ENCODE assay signal across 3 cellular contexts in the genomic region with DNA sequence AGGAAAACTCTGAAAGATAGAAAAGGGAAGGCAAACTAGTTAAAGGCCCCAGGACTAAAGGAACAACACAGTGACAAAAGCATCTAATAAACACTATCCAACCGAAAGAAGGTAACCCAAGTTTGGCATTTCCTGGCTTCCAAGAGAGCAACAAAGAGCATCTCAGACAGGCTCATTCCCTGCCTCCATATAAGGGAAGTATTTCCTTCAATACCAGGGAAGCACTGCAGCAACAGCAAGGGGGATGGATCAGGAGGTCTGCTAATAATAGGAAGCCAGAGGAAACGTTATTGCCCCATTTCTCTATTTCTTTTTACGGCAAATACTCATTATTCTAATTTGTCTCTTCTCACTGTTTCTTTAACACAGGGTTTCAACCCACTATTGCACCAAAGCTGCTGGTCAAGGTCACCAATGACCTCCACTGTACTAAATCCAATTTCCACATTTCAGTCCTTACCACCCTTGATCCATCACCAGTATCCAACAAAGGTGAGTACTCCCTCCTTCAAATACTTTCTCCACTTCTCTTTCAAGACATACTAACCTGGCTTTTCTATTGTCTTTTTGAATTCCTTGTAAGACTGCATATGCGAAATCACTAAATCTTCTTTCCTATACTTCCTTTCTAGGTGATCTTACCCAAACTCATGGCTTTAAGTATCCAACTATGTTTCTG.
TF ChIP-seq lines count a peak whose summit lies in the region.

No MANE protein-coding gene starts in this region.

TF ChIP-seq in A549, 52 proteins besides CTCF, POLR2A, EP300 and RAD21 (continued from another document and continues in another):
- TF ChIP-seq, protein P1, sequence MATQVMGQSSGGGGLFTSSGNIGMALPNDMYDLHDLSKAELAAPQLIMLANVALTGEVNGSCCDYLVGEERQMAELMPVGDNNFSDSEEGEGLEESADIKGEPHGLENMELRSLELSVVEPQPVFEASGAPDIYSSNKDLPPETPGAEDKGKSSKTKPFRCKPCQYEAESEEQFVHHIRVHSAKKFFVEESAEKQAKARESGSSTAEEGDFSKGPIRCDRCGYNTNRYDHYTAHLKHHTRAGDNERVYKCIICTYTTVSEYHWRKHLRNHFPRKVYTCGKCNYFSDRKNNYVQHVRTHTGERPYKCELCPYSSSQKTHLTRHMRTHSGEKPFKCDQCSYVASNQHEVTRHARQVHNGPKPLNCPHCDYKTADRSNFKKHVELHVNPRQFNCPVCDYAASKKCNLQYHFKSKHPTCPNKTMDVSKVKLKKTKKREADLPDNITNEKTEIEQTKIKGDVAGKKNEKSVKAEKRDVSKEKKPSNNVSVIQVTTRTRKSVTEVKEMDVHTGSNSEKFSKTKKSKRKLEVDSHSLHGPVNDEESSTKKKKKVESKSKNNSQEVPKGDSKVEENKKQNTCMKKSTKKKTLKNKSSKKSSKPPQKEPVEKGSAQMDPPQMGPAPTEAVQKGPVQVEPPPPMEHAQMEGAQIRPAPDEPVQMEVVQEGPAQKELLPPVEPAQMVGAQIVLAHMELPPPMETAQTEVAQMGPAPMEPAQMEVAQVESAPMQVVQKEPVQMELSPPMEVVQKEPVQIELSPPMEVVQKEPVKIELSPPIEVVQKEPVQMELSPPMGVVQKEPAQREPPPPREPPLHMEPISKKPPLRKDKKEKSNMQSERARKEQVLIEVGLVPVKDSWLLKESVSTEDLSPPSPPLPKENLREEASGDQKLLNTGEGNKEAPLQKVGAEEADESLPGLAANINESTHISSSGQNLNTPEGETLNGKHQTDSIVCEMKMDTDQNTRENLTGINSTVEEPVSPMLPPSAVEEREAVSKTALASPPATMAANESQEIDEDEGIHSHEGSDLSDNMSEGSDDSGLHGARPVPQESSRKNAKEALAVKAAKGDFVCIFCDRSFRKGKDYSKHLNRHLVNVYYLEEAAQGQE (IDR thresholded peaks at IDR 0.05): no peak
- TF ChIP-seq FOSB (CRISPR knock-in tag; IDR thresholded peaks at IDR 0.05): no peak
- no peak for TF ChIP-seq RFX5 (IDR thresholded peaks at IDR 0.05)
- TF ChIP-seq, protein P2, sequence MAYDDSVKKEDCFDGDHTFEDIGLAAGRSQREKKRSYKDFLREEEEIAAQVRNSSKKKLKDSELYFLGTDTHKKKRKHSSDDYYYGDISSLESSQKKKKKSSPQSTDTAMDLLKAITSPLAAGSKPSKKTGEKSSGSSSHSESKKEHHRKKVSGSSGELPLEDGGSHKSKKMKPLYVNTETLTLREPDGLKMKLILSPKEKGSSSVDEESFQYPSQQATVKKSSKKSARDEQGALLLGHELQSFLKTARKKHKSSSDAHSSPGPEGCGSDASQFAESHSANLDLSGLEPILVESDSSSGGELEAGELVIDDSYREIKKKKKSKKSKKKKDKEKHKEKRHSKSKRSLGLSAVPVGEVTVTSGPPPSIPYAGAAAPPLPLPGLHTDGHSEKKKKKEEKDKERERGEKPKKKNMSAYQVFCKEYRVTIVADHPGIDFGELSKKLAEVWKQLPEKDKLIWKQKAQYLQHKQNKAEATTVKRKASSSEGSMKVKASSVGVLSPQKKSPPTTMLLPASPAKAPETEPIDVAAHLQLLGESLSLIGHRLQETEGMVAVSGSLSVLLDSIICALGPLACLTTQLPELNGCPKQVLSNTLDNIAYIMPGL (CRISPR knock-in tag; IDR thresholded peaks at IDR 0.05; ENCODE audit: borderline replicate concordance): no peak
- TF ChIP-seq CHD2 (IDR thresholded peaks at IDR 0.05; ENCODE audit: low read length, partially characterized antibody): no peak
- no peak for TF ChIP-seq FOSL2 (IDR thresholded peaks at IDR 0.05)
- no peak for TF ChIP-seq FOSL2 (CRISPR knock-in tag; IDR thresholded peaks at IDR 0.05)
- no peak for TF ChIP-seq TFCP2L1 (CRISPR knock-in tag; IDR thresholded peaks at IDR 0.05)
- no peak for TF ChIP-seq NPAS2 (CRISPR knock-in tag; IDR thresholded peaks at IDR 0.05; ENCODE audit: borderline replicate concordance)
- no peak for TF ChIP-seq NR3C1 (IDR thresholded peaks at IDR 0.05)
- TF ChIP-seq PHF8 (IDR thresholded peaks at IDR 0.05; ENCODE audit: borderline replicate concordance, low read depth): no peak
- TF ChIP-seq, protein P3, sequence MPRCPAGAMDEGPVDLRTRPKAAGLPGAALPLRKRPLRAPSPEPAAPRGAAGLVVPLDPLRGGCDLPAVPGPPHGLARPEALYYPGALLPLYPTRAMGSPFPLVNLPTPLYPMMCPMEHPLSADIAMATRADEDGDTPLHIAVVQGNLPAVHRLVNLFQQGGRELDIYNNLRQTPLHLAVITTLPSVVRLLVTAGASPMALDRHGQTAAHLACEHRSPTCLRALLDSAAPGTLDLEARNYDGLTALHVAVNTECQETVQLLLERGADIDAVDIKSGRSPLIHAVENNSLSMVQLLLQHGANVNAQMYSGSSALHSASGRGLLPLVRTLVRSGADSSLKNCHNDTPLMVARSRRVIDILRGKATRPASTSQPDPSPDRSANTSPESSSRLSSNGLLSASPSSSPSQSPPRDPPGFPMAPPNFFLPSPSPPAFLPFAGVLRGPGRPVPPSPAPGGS (IDR thresholded peaks at IDR 0.05): no peak
- no peak for TF ChIP-seq CHD4 (IDR thresholded peaks at IDR 0.05; ENCODE audit: borderline replicate concordance)

TF ChIP-seq in GM23338, 12 proteins besides CTCF, POLR2A, EP300 and RAD21 (continues in another document):
- TF ChIP-seq, protein P4, sequence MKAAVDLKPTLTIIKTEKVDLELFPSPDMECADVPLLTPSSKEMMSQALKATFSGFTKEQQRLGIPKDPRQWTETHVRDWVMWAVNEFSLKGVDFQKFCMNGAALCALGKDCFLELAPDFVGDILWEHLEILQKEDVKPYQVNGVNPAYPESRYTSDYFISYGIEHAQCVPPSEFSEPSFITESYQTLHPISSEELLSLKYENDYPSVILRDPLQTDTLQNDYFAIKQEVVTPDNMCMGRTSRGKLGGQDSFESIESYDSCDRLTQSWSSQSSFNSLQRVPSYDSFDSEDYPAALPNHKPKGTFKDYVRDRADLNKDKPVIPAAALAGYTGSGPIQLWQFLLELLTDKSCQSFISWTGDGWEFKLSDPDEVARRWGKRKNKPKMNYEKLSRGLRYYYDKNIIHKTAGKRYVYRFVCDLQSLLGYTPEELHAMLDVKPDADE (IDR thresholded peaks at IDR 0.05): 0 out of 2 replicates have a peak, but pooled peaks have one; percentile 26
- TF ChIP-seq NANOG (IDR thresholded peaks at IDR 0.05; ENCODE audit: borderline replicate concordance): no peak

TF ChIP-seq in HepG2, 621 proteins besides CTCF, POLR2A, EP300 and RAD21 (continued from another document and continues in another):
- TF ChIP-seq, protein P5, sequence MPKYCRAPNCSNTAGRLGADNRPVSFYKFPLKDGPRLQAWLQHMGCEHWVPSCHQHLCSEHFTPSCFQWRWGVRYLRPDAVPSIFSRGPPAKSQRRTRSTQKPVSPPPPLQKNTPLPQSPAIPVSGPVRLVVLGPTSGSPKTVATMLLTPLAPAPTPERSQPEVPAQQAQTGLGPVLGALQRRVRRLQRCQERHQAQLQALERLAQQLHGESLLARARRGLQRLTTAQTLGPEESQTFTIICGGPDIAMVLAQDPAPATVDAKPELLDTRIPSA (CRISPR knock-in tag; IDR thresholded peaks at IDR 0.05; ENCODE audit: borderline replicate concordance): no peak
- TF ChIP-seq SP2 (CRISPR knock-in tag; IDR thresholded peaks at IDR 0.05): no peak
- TF ChIP-seq NAIF1 (CRISPR knock-in tag; IDR thresholded peaks at IDR 0.05; ENCODE audit: borderline replicate concordance): no peak
- TF ChIP-seq, protein P6, sequence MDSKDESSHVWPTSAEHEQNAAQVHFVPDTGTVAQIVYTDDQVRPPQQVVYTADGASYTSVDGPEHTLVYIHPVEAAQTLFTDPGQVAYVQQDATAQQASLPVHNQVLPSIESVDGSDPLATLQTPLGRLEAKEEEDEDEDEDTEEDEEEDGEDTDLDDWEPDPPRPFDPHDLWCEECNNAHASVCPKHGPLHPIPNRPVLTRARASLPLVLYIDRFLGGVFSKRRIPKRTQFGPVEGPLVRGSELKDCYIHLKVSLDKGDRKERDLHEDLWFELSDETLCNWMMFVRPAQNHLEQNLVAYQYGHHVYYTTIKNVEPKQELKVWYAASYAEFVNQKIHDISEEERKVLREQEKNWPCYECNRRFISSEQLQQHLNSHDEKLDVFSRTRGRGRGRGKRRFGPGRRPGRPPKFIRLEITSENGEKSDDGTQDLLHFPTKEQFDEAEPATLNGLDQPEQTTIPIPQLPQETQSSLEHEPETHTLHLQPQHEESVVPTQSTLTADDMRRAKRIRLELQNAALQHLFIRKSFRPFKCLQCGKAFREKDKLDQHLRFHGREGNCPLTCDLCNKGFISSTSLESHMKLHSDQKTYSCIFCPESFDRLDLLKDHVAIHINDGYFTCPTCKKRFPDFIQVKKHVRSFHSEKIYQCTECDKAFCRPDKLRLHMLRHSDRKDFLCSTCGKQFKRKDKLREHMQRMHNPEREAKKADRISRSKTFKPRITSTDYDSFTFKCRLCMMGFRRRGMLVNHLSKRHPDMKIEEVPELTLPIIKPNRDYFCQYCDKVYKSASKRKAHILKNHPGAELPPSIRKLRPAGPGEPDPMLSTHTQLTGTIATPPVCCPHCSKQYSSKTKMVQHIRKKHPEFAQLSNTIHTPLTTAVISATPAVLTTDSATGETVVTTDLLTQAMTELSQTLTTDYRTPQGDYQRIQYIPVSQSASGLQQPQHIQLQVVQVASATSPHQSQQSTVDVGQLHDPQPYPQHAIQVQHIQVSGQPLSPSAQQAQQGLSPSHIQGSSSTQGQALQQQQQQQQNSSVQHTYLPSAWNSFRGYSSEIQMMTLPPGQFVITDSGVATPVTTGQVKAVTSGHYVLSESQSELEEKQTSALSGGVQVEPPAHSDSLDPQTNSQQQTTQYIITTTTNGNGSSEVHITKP (CRISPR knock-in tag; IDR thresholded peaks at IDR 0.05; ENCODE audit: low read depth): no peak
- TF ChIP-seq, protein P7, sequence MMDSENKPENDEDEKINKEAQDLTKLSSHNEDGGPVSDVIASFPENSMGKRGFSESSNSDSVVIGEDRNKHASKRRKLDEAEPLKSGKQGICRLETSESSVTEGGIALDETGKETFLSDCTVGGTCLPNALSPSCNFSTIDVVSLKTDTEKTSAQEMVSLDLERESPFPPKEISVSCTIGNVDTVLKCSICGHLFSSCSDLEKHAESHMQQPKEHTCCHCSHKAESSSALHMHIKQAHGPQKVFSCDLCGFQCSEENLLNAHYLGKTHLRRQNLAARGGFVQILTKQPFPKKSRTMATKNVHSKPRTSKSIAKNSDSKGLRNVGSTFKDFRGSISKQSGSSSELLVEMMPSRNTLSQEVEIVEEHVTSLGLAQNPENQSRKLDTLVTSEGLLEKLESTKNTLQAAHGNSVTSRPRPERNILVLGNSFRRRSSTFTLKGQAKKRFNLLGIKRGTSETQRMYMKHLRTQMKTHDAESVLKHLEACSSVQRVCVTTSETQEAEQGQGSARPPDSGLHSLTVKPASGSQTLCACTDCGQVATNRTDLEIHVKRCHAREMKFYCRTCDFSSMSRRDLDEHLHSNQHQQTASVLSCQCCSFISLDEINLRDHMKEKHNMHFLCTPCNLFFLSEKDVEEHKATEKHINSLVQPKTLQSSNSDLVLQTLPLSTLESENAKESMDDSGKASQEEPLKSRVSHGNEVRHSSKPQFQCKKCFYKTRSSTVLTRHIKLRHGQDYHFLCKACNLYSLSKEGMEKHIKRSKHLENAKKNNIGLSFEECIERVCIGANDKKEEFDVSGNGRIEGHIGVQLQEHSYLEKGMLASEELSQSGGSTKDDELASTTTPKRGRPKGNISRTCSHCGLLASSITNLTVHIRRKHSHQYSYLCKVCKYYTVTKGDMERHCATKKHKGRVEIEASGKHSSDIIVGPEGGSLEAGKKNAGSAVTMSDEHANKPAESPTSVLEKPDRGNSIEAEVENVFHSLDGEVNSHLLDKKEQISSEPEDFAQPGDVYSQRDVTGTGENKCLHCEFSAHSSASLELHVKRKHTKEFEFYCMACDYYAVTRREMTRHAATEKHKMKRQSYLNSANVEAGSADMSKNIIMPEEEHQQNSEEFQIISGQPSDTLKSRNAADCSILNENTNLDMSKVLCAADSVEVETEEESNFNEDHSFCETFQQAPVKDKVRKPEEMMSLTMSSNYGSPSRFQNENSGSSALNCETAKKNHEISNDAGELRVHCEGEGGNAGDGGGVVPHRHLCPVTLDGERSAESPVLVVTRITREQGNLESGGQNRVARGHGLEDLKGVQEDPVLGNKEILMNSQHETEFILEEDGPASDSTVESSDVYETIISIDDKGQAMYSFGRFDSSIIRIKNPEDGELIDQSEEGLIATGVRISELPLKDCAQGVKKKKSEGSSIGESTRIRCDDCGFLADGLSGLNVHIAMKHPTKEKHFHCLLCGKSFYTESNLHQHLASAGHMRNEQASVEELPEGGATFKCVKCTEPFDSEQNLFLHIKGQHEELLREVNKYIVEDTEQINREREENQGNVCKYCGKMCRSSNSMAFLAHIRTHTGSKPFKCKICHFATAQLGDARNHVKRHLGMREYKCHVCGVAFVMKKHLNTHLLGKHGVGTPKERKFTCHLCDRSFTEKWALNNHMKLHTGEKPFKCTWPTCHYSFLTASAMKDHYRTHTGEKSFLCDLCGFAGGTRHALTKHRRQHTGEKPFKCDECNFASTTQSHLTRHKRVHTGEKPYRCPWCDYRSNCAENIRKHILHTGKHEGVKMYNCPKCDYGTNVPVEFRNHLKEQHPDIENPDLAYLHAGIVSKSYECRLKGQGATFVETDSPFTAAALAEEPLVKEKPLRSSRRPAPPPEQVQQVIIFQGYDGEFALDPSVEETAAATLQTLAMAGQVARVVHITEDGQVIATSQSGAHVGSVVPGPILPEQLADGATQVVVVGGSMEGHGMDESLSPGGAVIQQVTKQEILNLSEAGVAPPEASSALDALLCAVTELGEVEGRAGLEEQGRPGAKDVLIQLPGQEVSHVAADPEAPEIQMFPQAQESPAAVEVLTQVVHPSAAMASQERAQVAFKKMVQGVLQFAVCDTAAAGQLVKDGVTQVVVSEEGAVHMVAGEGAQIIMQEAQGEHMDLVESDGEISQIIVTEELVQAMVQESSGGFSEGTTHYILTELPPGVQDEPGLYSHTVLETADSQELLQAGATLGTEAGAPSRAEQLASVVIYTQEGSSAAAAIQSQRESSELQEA (CRISPR knock-in tag; IDR thresholded peaks at IDR 0.05; ENCODE audit: not compliant biosample characterization): no peak
- TF ChIP-seq SP5 (CRISPR knock-in tag; IDR thresholded peaks at IDR 0.05; ENCODE audit: borderline replicate concordance, low read depth): no peak
- 0 out of 2 replicates have a peak, but pooled peaks have one; percentile 28 for TF ChIP-seq CC2D1A (CRISPR knock-in tag; IDR thresholded peaks at IDR 0.05)
- 0 out of 2 replicates have a peak, but pooled peaks have one; percentile 23 for TF ChIP-seq ATF7-NPFF (CRISPR knock-in tag; IDR thresholded peaks at IDR 0.05; ENCODE audit: low read depth)
- no peak for TF ChIP-seq REPIN1 (CRISPR knock-in tag; IDR thresholded peaks at IDR 0.05; ENCODE audit: borderline replicate concordance, low read depth)
